In genomic region chr3:195784031-195784430, GRCh38 we compare ENCODE assay signal across 6 cellular contexts. TPM values are rescaled to one million over a fixed set of nuclear protein-coding genes. Genes with fewer than 3 reads are reported as not detected.
"Had no signal": no experiment of that assay in that cellular context is flagged by ENCODE, and none has a peak within 500 bp of the region (broad histone marks: within the 10 kb centered on the region; RNA-seq: fewer than 3 reads in every experiment).

No MANE protein-coding gene starts in this region.

RNA-seq across cellular contexts. Expression of gene MUC4, which starts 27.7 kb away (rescaled TPM):
- total RNA-seq: endothelial cell of umbilical vein, heart right ventricle, left cardiac atrium, lower leg skin, neural crest cell, osteocyte had no signal
